8 cellular contexts compared by ENCODE assay signal in the genomic region with DNA sequence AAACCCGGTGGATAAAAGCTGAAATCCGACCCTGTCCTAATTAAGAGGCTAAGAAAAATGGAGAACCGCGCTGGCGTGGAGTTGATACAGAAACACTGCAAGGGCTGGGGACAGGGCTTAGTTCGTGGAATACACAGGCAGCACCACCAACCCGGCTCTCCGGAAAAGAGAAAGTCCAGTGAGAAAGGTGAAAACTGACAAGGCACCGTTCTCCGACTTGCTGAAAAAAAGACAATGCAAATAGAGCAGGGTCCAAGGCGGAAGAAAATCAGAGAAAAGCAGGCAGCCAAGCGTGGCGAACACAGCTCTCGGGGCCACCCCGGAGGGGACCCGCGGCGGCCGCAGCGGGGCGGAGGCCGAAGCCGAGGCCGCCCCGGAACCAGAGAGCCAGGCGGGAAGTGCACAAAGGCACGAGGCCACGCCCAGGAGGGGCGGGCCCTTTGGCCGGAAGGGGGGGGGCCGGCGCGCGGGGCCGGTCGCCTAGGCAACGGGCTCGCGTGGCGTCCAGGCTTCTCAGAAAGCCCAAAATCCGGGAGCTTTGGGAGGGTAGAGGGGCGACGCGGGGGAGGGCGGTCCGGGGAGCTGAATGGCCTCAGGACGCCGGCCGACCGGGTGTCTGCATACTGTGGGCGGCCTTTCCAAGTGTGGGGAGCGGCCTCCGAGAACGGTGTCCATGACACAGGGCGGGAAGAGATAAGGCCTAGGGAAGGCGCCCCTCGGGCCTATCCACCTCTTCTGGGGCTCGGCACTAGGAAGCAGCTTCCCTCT. TPM values are rescaled to one million over a fixed set of nuclear protein-coding genes. Genes with fewer than 3 reads are reported as not detected.
DNase-seq lines count a peak whose midpoint lies in the region; FAIRE-seq and TF ChIP-seq lines count a peak whose summit lies in the region.

No MANE protein-coding gene starts in this region.

- H3K9me3 ChIP-seq in H9 (ENCODE audit: control insufficient read depth, low read depth, low read length) (no peaks in the 10 kb centered on the region), MM.1S (replicated peaks; ENCODE audit: insufficient read depth, low read length) (no peaks in the 10 kb centered on the region), SJCRH30 (replicated peaks) (no peaks in the 10 kb centered on the region), neuronal stem cell (replicated peaks in 1 of 2; ENCODE audit: control insufficient read depth in 2 of 2, insufficient read depth in 1 of 2, low read depth in 1 of 2, low read length in 2 of 2) (no peaks in the 10 kb centered on the region)

- H3K23me2 ChIP-seq in H9 (ENCODE audit: insufficient read length, low read depth, low read length, poor library complexity, severe bottlenecking) = peaks cover 4% of the 10 kb centered on the region

- DNase-seq in G401 (ENCODE audit: low spot score) (peak; percentile 88), H9 (peak; percentile 86), MM.1S (peak; percentile 90), SJCRH30 (peak; percentile 85 to 91), frontal cortex (ENCODE audit: low spot score in 2 of 2) (peak; percentile 95), neuronal stem cell (ENCODE audit: low spot score) (peak; percentile 92), substantia nigra (lab: John Stamatoyannopoulos, UW) (peak; percentile 56 to 93 (median 85))
- peak; percentile 85 for DNase-seq in activated naive CD4-positive, alpha-beta T cell treated with anti-CD3 and anti-CD28 coated beads, Interleukin-2, amount 10 ng/mL, durations not matched to agents 7 days and 5 days

- H2BK20ac ChIP-seq in H9 (ENCODE audit: low read depth, low read length, poor library complexity, severe bottlenecking) = no peak overlapping the region

- no peak for FAIRE-seq in frontal cortex (lab: Jason Lieb, UNC)

- H2BK15ac ChIP-seq in H9 (ENCODE audit: low read depth, low read length) = no peak overlapping the region
- peak overlapping the region; percentile 69 for H2BK15ac ChIP-seq in neuronal stem cell (ENCODE audit: low read length)

- no peak overlapping the region for H2BK12ac ChIP-seq in H9 (ENCODE audit: insufficient read length, low read depth, low read length)
- H2BK12ac ChIP-seq in neuronal stem cell (ENCODE audit: low read length) = no peak overlapping the region

- no peak overlapping the region for H4K91ac ChIP-seq in H9 (ENCODE audit: insufficient read length, low read depth, low read length)
- peak overlapping the region; percentile 99 for H4K91ac ChIP-seq in neuronal stem cell (ENCODE audit: low read depth, low read length, poor library complexity)

- H4K20me1 ChIP-seq in H9 (ENCODE audit: control insufficient read depth, insufficient read depth, insufficient read length) = no peaks in the 10 kb centered on the region
- no peaks in the 10 kb centered on the region for H4K20me1 ChIP-seq in MM.1S (ENCODE audit: insufficient read depth, low read length)

- H3K4ac ChIP-seq in H9 (ENCODE audit: low read depth, low read length) (no peak overlapping the region; the same call in 1 of the 2 replicates), neuronal stem cell (ENCODE audit: low read length) (peak overlapping the region; percentile 81)

- H2AFZ ChIP-seq in H9 (ENCODE audit: low read length) (no peak overlapping the region), MM.1S (ENCODE audit: low read length) (peak overlapping the region; percentile 70), neuronal stem cell (ENCODE audit: low read length) (peak overlapping the region; percentile 86)

- H3K27ac ChIP-seq in H9 (ENCODE audit: insufficient read length, low read depth, low read length) (peak overlapping the region; percentile 69), MM.1S (ENCODE audit: low read length) (peak overlapping the region; percentile 98), SJCRH30 (peak overlapping the region; percentile 92), neuronal stem cell (replicated peaks; ENCODE audit: low read length) (peak overlapping the region; percentile 100), substantia nigra (ENCODE audit: low read depth, low read length, poor library complexity, severe bottlenecking) (peak overlapping the region; percentile 100)

- peak overlapping the region; percentile 76 for H3K4me3 ChIP-seq in MM.1S (ENCODE audit: low read length)
- peak overlapping the region; percentile 80 for H3K4me3 ChIP-seq in SJCRH30
- H3K4me3 ChIP-seq in neuronal stem cell (ENCODE audit: low read length in 2 of 2) = peak overlapping the region; percentile 95

- H3K4me1 Mint-ChIP-seq in H9 = peaks cover 12 to 13% of the 10 kb centered on the region in 2 experiments
- H3K4me1 Mint-ChIP-seq in activated naive CD4-positive, alpha-beta T cell treated with anti-CD3 and anti-CD28 coated beads, Interleukin-2, amount 10 ng/mL, durations not matched to agents 7 days and 5 days = peaks cover 25% of the 10 kb centered on the region

- H3K4me1 ChIP-seq in H9 (ENCODE audit: insufficient read depth, low read length) = no peaks in the 10 kb centered on the region
- H3K4me1 ChIP-seq in MM.1S (ENCODE audit: low read length) = peaks cover 5% of the 10 kb centered on the region
- no peaks in the 10 kb centered on the region for H3K4me1 ChIP-seq in SJCRH30
- peaks cover 0 to 4% of the 10 kb centered on the region in 2 donors for H3K4me1 ChIP-seq in neuronal stem cell (ENCODE audit: control insufficient read depth in 2 of 2, insufficient read depth in 1 of 2, low read depth in 1 of 2, low read length in 2 of 2)

- H4K5ac ChIP-seq in H9 (ENCODE audit: insufficient read length, low read depth, low read length) = no peak overlapping the region

- H2BK5ac ChIP-seq in H9 (ENCODE audit: insufficient read length, low read length) (no peak overlapping the region), neuronal stem cell (ENCODE audit: low read length) (peak overlapping the region; percentile 95)

- H2BK120ac ChIP-seq in H9 (ENCODE audit: low read depth, low read length, poor library complexity, severe bottlenecking) = peak overlapping the region; percentile 90
- peak overlapping the region; percentile 98 for H2BK120ac ChIP-seq in neuronal stem cell (ENCODE audit: low read depth, low read length)

- H3K27me3 ChIP-seq in H9 (ENCODE audit: insufficient read depth, low read length) (no peaks in the 10 kb centered on the region), MM.1S (replicated peaks; ENCODE audit: insufficient read depth, low read length) (no peaks in the 10 kb centered on the region), SJCRH30 (no peaks in the 10 kb centered on the region), neuronal stem cell (ENCODE audit: control insufficient read depth in 3 of 3, insufficient read depth in 3 of 3, low read depth in 1 of 3, low read length in 3 of 3) (no peaks in the 10 kb centered on the region)

- peak overlapping the region; percentile 56 for H3T11ph ChIP-seq in H9 (ENCODE audit: low read length)

- H3K27ac Mint-ChIP-seq in H9 = peak overlapping the region; percentile 91 to 99 (median 98)
- H3K27ac Mint-ChIP-seq in activated naive CD4-positive, alpha-beta T cell treated with anti-CD3 and anti-CD28 coated beads, Interleukin-2, amount 10 ng/mL, durations not matched to agents 7 days and 5 days = peak overlapping the region; percentile 97

- H3K9ac ChIP-seq in H9 (ENCODE audit: extremely low read depth, insufficient read length, low read length) (peak overlapping the region; percentile 91), MM.1S (ENCODE audit: low read length) (peak overlapping the region; percentile 90), neuronal stem cell (ENCODE audit: low read depth, low read length, poor library complexity) (peak overlapping the region; percentile 98)

- no peaks in the 10 kb centered on the region; the same call in 1 of the 2 replicates for H3K27me3 Mint-ChIP-seq in H9 (ENCODE audit: low read depth)
- H3K27me3 Mint-ChIP-seq in activated naive CD4-positive, alpha-beta T cell treated with anti-CD3 and anti-CD28 coated beads, Interleukin-2, amount 10 ng/mL, durations not matched to agents 7 days and 5 days = peaks cover 14% of the 10 kb centered on the region

- H3K14ac ChIP-seq in H9 (ENCODE audit: insufficient read depth, low read length) (peak overlapping the region; percentile 97; the same call in 1 of the 2 replicates), neuronal stem cell (ENCODE audit: low read length) (peak overlapping the region; percentile 98)

- peak overlapping the region; percentile 93 to 95 for H3K4me3 Mint-ChIP-seq in H9
- H3K4me3 Mint-ChIP-seq in activated naive CD4-positive, alpha-beta T cell treated with anti-CD3 and anti-CD28 coated beads, Interleukin-2, amount 10 ng/mL, durations not matched to agents 7 days and 5 days = peak overlapping the region; percentile 92

- H4K8ac ChIP-seq in H9 (replicated peaks; ENCODE audit: insufficient read length, low read depth, low read length) = no peak overlapping the region
- H4K8ac ChIP-seq in neuronal stem cell (ENCODE audit: low read depth, low read length) = no peak overlapping the region

- CTCF ChIA-PET in activated naive CD4-positive, alpha-beta T cell treated with anti-CD3 and anti-CD28 coated beads, Interleukin-2, amount 10 ng/mL, durations not matched to agents 7 days and 5 days (lab: Charles Lee) = no interaction called here

- peaks cover 0 to 3% (median 0%) of the 10 kb centered on the region in 3 experiments; a peak in 1 of 7 replicates for H3K36me3 Mint-ChIP-seq in H9 (ENCODE audit: insufficient read depth in 1 of 3, low read depth in 3 of 3)
- H3K36me3 Mint-ChIP-seq in activated naive CD4-positive, alpha-beta T cell treated with anti-CD3 and anti-CD28 coated beads, Interleukin-2, amount 10 ng/mL, durations not matched to agents 7 days and 5 days = peaks cover 4% of the 10 kb centered on the region

- no peak overlapping the region for H3K56ac ChIP-seq in H9 (ENCODE audit: insufficient read length, low read depth, low read length)

- in situ Hi-C loops in G401 (cut with HindIII; ENCODE audit: low sequenced_read_pairs) = no loop called here

- H3K79me1 ChIP-seq in H9 (ENCODE audit: insufficient read depth, low read depth, low read length, poor library complexity, severe bottlenecking) (no peaks in the 10 kb centered on the region), neuronal stem cell (ENCODE audit: low read depth, low read length) (peaks cover 7% of the 10 kb centered on the region)

- H3K4me2 ChIP-seq in H9 (ENCODE audit: insufficient read depth, insufficient read length, low read length) (peak overlapping the region; percentile 57), MM.1S (ENCODE audit: low read depth, low read length) (peak overlapping the region; percentile 84), neuronal stem cell (ENCODE audit: insufficient read depth, low read length, poor library complexity, severe bottlenecking) (peak overlapping the region; percentile 71)

- H3K9me3 Mint-ChIP-seq in H9 = peaks cover 0 to 2% of the 10 kb centered on the region in 2 experiments; a peak in 2 of 5 replicates
- no peaks in the 10 kb centered on the region for H3K9me3 Mint-ChIP-seq in activated naive CD4-positive, alpha-beta T cell treated with anti-CD3 and anti-CD28 coated beads, Interleukin-2, amount 10 ng/mL, durations not matched to agents 7 days and 5 days

- no peaks in the 10 kb centered on the region for H3K9me2 ChIP-seq in MM.1S (replicated peaks; ENCODE audit: insufficient read depth, low read length)

- H3K18ac ChIP-seq in H9 (ENCODE audit: insufficient read length, low read depth, low read length) = peak overlapping the region; percentile 96
- H3K18ac ChIP-seq in neuronal stem cell (ENCODE audit: low read length) = peak overlapping the region; percentile 99

- H3K36me3 ChIP-seq in MM.1S (replicated peaks; ENCODE audit: insufficient read depth, low read length) = no peaks in the 10 kb centered on the region
- no peaks in the 10 kb centered on the region for H3K36me3 ChIP-seq in SJCRH30
- no peaks in the 10 kb centered on the region for H3K36me3 ChIP-seq in neuronal stem cell (replicated peaks in 1 of 2; ENCODE audit: control insufficient read depth in 2 of 2, insufficient read depth in 2 of 2, low read length in 2 of 2)

- H2AK5ac ChIP-seq in H9 (ENCODE audit: insufficient read length, low read length) (no peak overlapping the region), neuronal stem cell (ENCODE audit: low read depth, low read length) (peak overlapping the region; percentile 96)

- H3K79me2 ChIP-seq in H9 (ENCODE audit: insufficient read depth, low read length) = peaks cover 14% of the 10 kb centered on the region; the same call in 1 of the 2 replicates
- peaks cover 28% of the 10 kb centered on the region for H3K79me2 ChIP-seq in MM.1S (ENCODE audit: low read length)

- TF ChIP-seq CTCF in H9 (conservative IDR thresholded peaks at IDR 0.05) = no peak
- no peak for TF ChIP-seq CTCF in MM.1S (IDR thresholded peaks at IDR 0.05; ENCODE audit: low read length)

- no CpG with 5 or more reads among the region's 58 CpGs for WGBS in H9 (ENCODE audit: extremely low coverage, insufficient read length, low lambda C conversion rate)
- no CpG with 5 or more reads among the region's 58 CpGs for WGBS in neuronal stem cell (ENCODE audit: extremely low coverage in 2 of 2, insufficient read length in 2 of 2, insufficient replicate concordance in 1 of 2), 2 donors

- peaks cover 14% of the 10 kb centered on the region for H3F3A ChIP-seq in MM.1S (ENCODE audit: insufficient read depth, low read length)

- no peak overlapping the region for H3K23ac ChIP-seq in H9 (ENCODE audit: insufficient read length, low read depth, low read length)
- peak overlapping the region; percentile 98 for H3K23ac ChIP-seq in neuronal stem cell (ENCODE audit: low read depth, low read length, poor library complexity)

RNA-seq across cellular contexts. Expression of a gene that starts 1.2 kb away (rescaled TPM):
- 25.1 and 31.4 TPM in 2 replicates for total RNA-seq in G401 (2014; rRNA removed; shearing (Covaris generic))
- 17.3 and 18.7 TPM in 2 replicates for total RNA-seq in H9 (2021)
- total RNA-seq in SJCRH30 (2014; rRNA removed; shearing (Covaris generic)) = 11.8 and 12.2 TPM in 2 replicates
- 22.4 TPM for total RNA-seq in frontal cortex
- 23.9 TPM for polyA plus RNA-seq in neuronal stem cell (2013, experiment 1 of 2)
- polyA plus RNA-seq in neuronal stem cell (2013, experiment 2 of 2) = 24.7 TPM

RNA-seq across cellular contexts. Expression of a gene that starts 6.3 kb away (rescaled TPM):
- total RNA-seq in G401 (2014; rRNA removed; shearing (Covaris generic)) = 91.1 and 97.3 TPM in 2 replicates
- total RNA-seq in H9 (2021) = 41.9 and 46.3 TPM in 2 replicates
- 31.2 TPM in 2 replicates for total RNA-seq in SJCRH30 (2014; rRNA removed; shearing (Covaris generic))
- 45.2 TPM for total RNA-seq in frontal cortex
- polyA plus RNA-seq in neuronal stem cell (2013, experiment 1 of 2) = 24.9 TPM
- polyA plus RNA-seq in neuronal stem cell (2013, experiment 2 of 2) = 24.3 TPM

Comparison
In these comparisons a context has a peak if more than half of its experiments do, and no peak if none do; other contexts are left out.
1. Peak in every context shown above with its lines: DNase-seq, H3K4me3 ChIP-seq and H3K27ac ChIP-seq.